ENCODE assay signal across 22 cellular contexts in genomic region chr6:3446197-3446596, GRCh38. TPM values are rescaled to one million over a fixed set of nuclear protein-coding genes. Genes with fewer than 3 reads are reported as not detected.
DNase-seq lines count a peak whose midpoint lies in the region; ATAC-seq and TF ChIP-seq lines count a peak whose summit lies in the region.
"Had no signal": no experiment of that assay in that cellular context is flagged by ENCODE, and none has a peak within 500 bp of the region (broad histone marks: within the 10 kb centered on the region; RNA-seq: fewer than 3 reads in every experiment).

No MANE protein-coding gene starts in this region.

- H3K79me1 ChIP-seq in IMR-90 (ENCODE audit: low read depth in 1 of 2, low read length in 2 of 2) = no peaks in the 10 kb centered on the region

- H3K18ac ChIP-seq in IMR-90 (ENCODE audit: low read depth, low read length) = no peak overlapping the region

- no peak overlapping the region for H3K9ac ChIP-seq in IMR-90 (ENCODE audit: low read depth, low read length)
- H3K9ac ChIP-seq: BLaER1 had no signal

- no peak overlapping the region for H2AK5ac ChIP-seq in IMR-90 (ENCODE audit: low read depth, low read length)

- H3K36me3 ChIP-seq in Caco-2 (ENCODE audit: control insufficient read depth, insufficient read depth, low read length) (0 out of 2 replicates have a peak, but pooled peaks cover 1% of the 10 kb centered on the region), IMR-90 (ENCODE audit: control insufficient read depth, insufficient read depth, low read length) (no peaks in the 10 kb centered on the region)
- H3K36me3 ChIP-seq: BE2C, BLaER1 had no signal

- H2BK120ac ChIP-seq in IMR-90 (ENCODE audit: low read depth, low read length) = no peak overlapping the region

- H3K4me3 ChIP-seq in Caco-2 (ENCODE audit: low read depth, low read length) = no peak overlapping the region
- H3K4me3 ChIP-seq in IMR-90 (ENCODE audit: insufficient read depth, low read depth, low read length) = no peak overlapping the region
- H3K4me3 ChIP-seq: BLaER1 had no signal

- no peak overlapping the region for H3K23ac ChIP-seq in IMR-90 (ENCODE audit: low read depth, low read length)

- TF ChIP-seq RAD21 in IMR-90 (IDR thresholded peaks at IDR 0.05; ENCODE audit: low read length) = no peak

- H2AFZ ChIP-seq in IMR-90 (replicated peaks; ENCODE audit: low read length, poor library complexity) = no peak overlapping the region

- peaks cover 38% of the 10 kb centered on the region for H3K4me1 Mint-ChIP-seq in Caco-2 (ENCODE audit: low read depth, unreplicated experiment)
- peaks cover 16% of the 10 kb centered on the region for H3K4me1 Mint-ChIP-seq in activated CD4-positive, alpha-beta T cell treated with anti-CD3 and anti-CD28 coated beads for 36 hours
- H3K4me1 Mint-ChIP-seq: CD14-positive monocyte had no signal

- no peak overlapping the region for H3K4me2 ChIP-seq in IMR-90 (ENCODE audit: low read depth, low read length)
- H3K4me2 ChIP-seq: BLaER1 had no signal

- no peaks in the 10 kb centered on the region for H3K9me1 ChIP-seq in IMR-90 (ENCODE audit: insufficient read depth, low read length)

- POLR2A ChIA-PET in Caco-2 (lab: Charles Lee) (no interaction called here), IMR-90 (lab: Charles Lee; ENCODE audit: unreplicated experiment) (no interaction called here)
- POLR2A ChIA-PET in activated CD4-positive, alpha-beta T cell treated with anti-CD3 and anti-CD28 coated beads for 36 hours (lab: Charles Lee) = interaction anchor here (0.5 kb wide), 1 partner anchor 42 kb away, joined by 3 read pairs; no protein-coding TSS in a partner anchor

- peaks cover 34% of the 10 kb centered on the region for H3K36me3 Mint-ChIP-seq in Caco-2 (ENCODE audit: insufficient read depth, unreplicated experiment)
- H3K36me3 Mint-ChIP-seq in activated CD4-positive, alpha-beta T cell treated with anti-CD3 and anti-CD28 coated beads for 36 hours (ENCODE audit: low read depth) = no peaks in the 10 kb centered on the region
- H3K36me3 Mint-ChIP-seq: CD14-positive monocyte; CD8-positive, alpha-beta memory T cell had no signal

- no peak for TF ChIP-seq POLR2A in IMR-90 (IDR thresholded peaks at IDR 0.05; ENCODE audit: low read depth, low read length)
- no peak for TF ChIP-seq POLR2A in erythroblast (IDR thresholded peaks at IDR 0.05; ENCODE audit: low read length)

- H3K4ac ChIP-seq in IMR-90 (ENCODE audit: low read depth, low read length) = no peak overlapping the region

- dilution Hi-C loops in IMR-90 (cut with HindIII; ENCODE audit: low sequenced_read_pairs, unreplicated experiment) = no loop called here

- BruUV-seq in Caco-2 (replicated peaks; lab: Mats Ljungman, UMichigan) (no TSS peak), IMR-90 (replicated peaks; lab: Mats Ljungman, UMichigan) (no TSS peak)

- CTCF ChIA-PET in Caco-2 (lab: Charles Lee) = no interaction called here
- CTCF ChIA-PET in IMR-90 (lab: Yijun Ruan, JAX) = no interaction called here
- CTCF ChIA-PET in activated CD4-positive, alpha-beta T cell treated with anti-CD3 and anti-CD28 coated beads for 36 hours (lab: Charles Lee) = interaction anchor here (0.7 kb wide), 1 partner anchor 126 kb away, joined by 3 read pairs; no protein-coding TSS in a partner anchor

- TF ChIP-seq CTCF in Caco-2 (IDR thresholded peaks at IDR 0.05; ENCODE audit: insufficient read depth in 1 of 2, low read depth in 1 of 2, low read length in 1 of 2, severe bottlenecking in 1 of 2, unreplicated experiment in 1 of 2) = no peak
- TF ChIP-seq CTCF in IMR-90 (conservative IDR thresholded peaks at IDR 0.05; ENCODE audit: low read depth, low read length) = no peak

- H2BK20ac ChIP-seq in IMR-90 (ENCODE audit: low read depth, low read length) = no peak overlapping the region

- H3K27me3 ChIP-seq in Caco-2 (replicated peaks; ENCODE audit: control insufficient read depth, insufficient read depth, low read length) (no peaks in the 10 kb centered on the region), IMR-90 (ENCODE audit: control insufficient read depth, insufficient read depth, low read length) (peaks cover 17% of the 10 kb centered on the region)
- H3K27me3 ChIP-seq: BLaER1 had no signal

- WGBS in IMR-90 (ENCODE audit: extremely low coverage in 2 of 2, insufficient read length in 1 of 2), 2 experiments = no CpG with 5 or more reads among the region's 4 CpGs

- H2AK9ac ChIP-seq in IMR-90 (replicated peaks; ENCODE audit: low read depth, low read length, poor library complexity) = peak overlapping the region; percentile 57

- H3K9me3 Mint-ChIP-seq in Caco-2 (ENCODE audit: unreplicated experiment) = no peaks in the 10 kb centered on the region
- H3K9me3 Mint-ChIP-seq in activated CD4-positive, alpha-beta T cell treated with anti-CD3 and anti-CD28 coated beads for 36 hours (ENCODE audit: low read depth) = no peaks in the 10 kb centered on the region
- H3K9me3 Mint-ChIP-seq: CD8-positive, alpha-beta memory T cell had no signal

- no peak overlapping the region for H3K27ac ChIP-seq in IMR-90 (ENCODE audit: insufficient read depth, low read length)
- H3K27ac ChIP-seq: BLaER1 had no signal

- no peak for ATAC-seq in IMR-90 (ENCODE audit: low read depth)
- no peak for ATAC-seq in activated CD4-positive, alpha-beta T cell treated with anti-CD3 and anti-CD28 coated beads for 36 hours
- no peak for ATAC-seq in HG03439 (IDR thresholded peaks at IDR 0.05; ENCODE audit: unreplicated experiment)

- no peak overlapping the region for H4K8ac ChIP-seq in IMR-90 (ENCODE audit: low read depth in 2 of 2, low read length in 2 of 2)

- H3K9me3 ChIP-seq in Caco-2 = peaks cover 5% of the 10 kb centered on the region
- no peaks in the 10 kb centered on the region for H3K9me3 ChIP-seq in IMR-90 (ENCODE audit: control insufficient read depth, insufficient read depth, low read length)
- H3K9me3 ChIP-seq: BE2C, BLaER1 had no signal

- no peaks in the 10 kb centered on the region for H3K27me3 Mint-ChIP-seq in Caco-2 (ENCODE audit: insufficient read depth, unreplicated experiment)
- H3K27me3 Mint-ChIP-seq in activated CD4-positive, alpha-beta T cell treated with anti-CD3 and anti-CD28 coated beads for 36 hours = no peaks in the 10 kb centered on the region

- intact Hi-C loops in Caco-2 (cut with micrococcal nuclease; ENCODE audit: unreplicated experiment) (no loop called here), IMR-90 (cut with micrococcal nuclease) (no loop called here)
- intact Hi-C loops in activated CD4-positive, alpha-beta T cell treated with anti-CD3 and anti-CD28 coated beads for 36 hours (cut with DNase I, micrococcal nuclease) = no loop called here

- no peak overlapping the region for H3K56ac ChIP-seq in IMR-90 (ENCODE audit: extremely low read depth, insufficient read depth, low read length)

- no peak overlapping the region for H3K4me3 Mint-ChIP-seq in Caco-2 (ENCODE audit: unreplicated experiment)
- H3K4me3 Mint-ChIP-seq in activated CD4-positive, alpha-beta T cell treated with anti-CD3 and anti-CD28 coated beads for 36 hours = no peak overlapping the region
- H3K4me3 Mint-ChIP-seq: CD14-positive monocyte; CD4-positive, alpha-beta memory T cell; CD4-positive, CD25-positive, alpha-beta regulatory T cell; CD8-positive, alpha-beta memory T cell had no signal

- no peak overlapping the region for H4K5ac ChIP-seq in IMR-90 (ENCODE audit: low read depth, low read length)

- H3K14ac ChIP-seq in IMR-90 (replicated peaks; ENCODE audit: low read depth, low read length) = no peak overlapping the region

- no peaks in the 10 kb centered on the region for H4K20me1 ChIP-seq in IMR-90 (ENCODE audit: insufficient read depth, low read length)
- H4K20me1 ChIP-seq: BLaER1 had no signal

- no peak overlapping the region for H4K91ac ChIP-seq in IMR-90 (ENCODE audit: insufficient read depth, low read depth, low read length)

- in situ Hi-C loops in IMR-90 (cut with MboI; ENCODE audit: low sequenced_read_pairs) = no loop called here

- no peak overlapping the region for H2BK15ac ChIP-seq in IMR-90 (ENCODE audit: low read depth, low read length)

- peak overlapping the region; percentile 72 for H3K27ac Mint-ChIP-seq in Caco-2 (ENCODE audit: unreplicated experiment)
- no peak overlapping the region for H3K27ac Mint-ChIP-seq in activated CD4-positive, alpha-beta T cell treated with anti-CD3 and anti-CD28 coated beads for 36 hours
- H3K27ac Mint-ChIP-seq: CD14-positive monocyte had no signal

- H3K4me1 ChIP-seq in Caco-2 = peaks cover 57% of the 10 kb centered on the region
- H3K4me1 ChIP-seq in IMR-90 (ENCODE audit: control insufficient read depth, insufficient read depth, low read length) = 0 out of 2 replicates have a peak, but pooled peaks cover 1% of the 10 kb centered on the region
- H3K4me1 ChIP-seq: BE2C, BLaER1 had no signal

- DNase-seq in Caco-2 = no peak
- DNase-seq in IMR-90 = no peak
- peak; percentile 26 for DNase-seq in NCI-H82 treated with DMSO at 0.1 percent for 48 hours (lab: John Stamatoyannopoulos, UW; ENCODE audit: unreplicated experiment)
- DNase-seq in erythroblast (lab: John Stamatoyannopoulos, UW) = peak; percentile 36 to 56
- no peak for DNase-seq in NCI-H1694 treated with DMSO at 0.1 percent for 48 hours (lab: John Stamatoyannopoulos, UW)
- DNase-seq in activated CD4-positive, alpha-beta T cell treated with anti-CD3 and anti-CD28 coated beads for 36 hours = no peak
- DNase-seq in NCI-H526 (lab: John Stamatoyannopoulos, UW) = no peak
- DNase-seq: 8988T; ACHN; BE2C; C1 segment of cervical spinal cord; Calu3; CD4-positive, alpha-beta memory T cell; CD4-positive, CD25-positive, alpha-beta regulatory T cell; CD8-positive, alpha-beta memory T cell; COR-L47; DMS79 treated with DMSO at 0.1 percent for 48 hours; GF-D8 had no signal

- H2BK5ac ChIP-seq in IMR-90 (ENCODE audit: low read depth, low read length, poor library complexity, severe bottlenecking) = no peak overlapping the region

TF ChIP-seq in IMR-90, 13 proteins besides CTCF, POLR2A, EP300 and RAD21 (continues in another document):
- TF ChIP-seq CHD1 (IDR thresholded peaks at IDR 0.05; ENCODE audit: low read depth, low read length) (no peak), USF2 (IDR thresholded peaks at IDR 0.05; ENCODE audit: low read depth, low read length) (no peak), MAZ (IDR thresholded peaks at IDR 0.05; ENCODE audit: borderline replicate concordance, low read depth, low read length) (no peak), SMC3 (IDR thresholded peaks at IDR 0.05; ENCODE audit: low read depth, low read length) (no peak), MAFK (IDR thresholded peaks at IDR 0.05; ENCODE audit: low read depth, low read length) (no peak)

RNA-seq across cellular contexts. Expression of gene SLC22A23, which starts 10.7 kb away (rescaled TPM):
- total RNA-seq in Caco-2 (2022) (44.9 and 45.5 TPM in 2 replicates), IMR-90 (2012; rRNA removed) (0.56 and 0.72 TPM in 2 replicates)
- polyA plus RNA-seq in IMR-90 (2012; rRNA removed) = 1.1 and 1.6 TPM in 2 replicates
- polyA plus RNA-seq in IMR-90 (2012; cell fraction: cytosol; rRNA removed) = 1.2 and 1.9 TPM in 2 replicates
- polyA plus RNA-seq in IMR-90 (2012; cell fraction: nucleus; rRNA removed; ENCODE audit: low replicate concordance) = 1.9 TPM in 2 replicates
- total RNA-seq in activated CD4-positive, alpha-beta T cell treated with anti-CD3 and anti-CD28 coated beads for 36 hours = under 1 TPM; 0.37 to 0.39 TPM
- polyA plus RNA-seq: AG04450, CD14-positive monocyte had no signal

Comparison
In these comparisons a context has a peak if more than half of its experiments do, and no peak if none do; other contexts are left out.
1. DNase-seq: peak in NCI-H82 treated with DMSO at 0.1 percent for 48 hours (single experiment) and erythroblast (2 of 2); none in Caco-2 (0 of 2), IMR-90 (single experiment), NCI-H1694 treated with DMSO at 0.1 percent for 48 hours (single experiment), activated CD4-positive, alpha-beta T cell treated with anti-CD3 and anti-CD28 coated beads for 36 hours (single experiment) and NCI-H526 (0 of 2).
2. RNA of gene SLC22A23, which starts 10.7 kb away (total RNA-seq): 44.9 to 45.5 TPM in Caco-2; 0.56 to 0.72 TPM in IMR-90 and 0.37 to 0.39 TPM in activated CD4-positive, alpha-beta T cell treated with anti-CD3 and anti-CD28 coated beads for 36 hours; every median in the first group is over 10 times any median in the second.